In the genomic region with DNA sequence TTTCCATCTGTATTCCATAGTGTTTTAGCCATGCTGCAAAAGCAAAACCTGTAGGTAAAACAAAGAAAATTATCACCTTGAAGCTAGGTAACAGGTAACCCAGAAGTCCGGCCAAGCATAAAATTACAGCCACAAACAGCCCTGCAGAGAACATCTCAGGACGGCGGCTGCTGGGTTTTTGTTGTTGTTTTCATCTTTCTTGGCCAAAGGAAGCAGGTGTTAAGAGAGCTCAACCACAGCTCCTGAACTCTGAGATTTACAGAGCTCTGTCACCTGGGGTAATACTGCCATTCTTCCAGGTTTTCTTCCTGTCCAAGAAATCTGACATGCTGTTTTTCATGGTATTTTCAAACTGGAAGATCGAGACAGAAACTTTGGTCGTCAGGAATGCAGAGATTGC, we compare ENCODE assay signal across 9 cellular contexts. TPM values are rescaled to one million over a fixed set of nuclear protein-coding genes. Genes with fewer than 3 reads are reported as not detected.
DNase-seq lines count a peak whose midpoint lies in the region; ATAC-seq and TF ChIP-seq lines count a peak whose summit lies in the region.
"Had no signal": no experiment of that assay in that cellular context is flagged by ENCODE, and none has a peak within 500 bp of the region (broad histone marks: within the 10 kb centered on the region; RNA-seq: fewer than 3 reads in every experiment).

No MANE protein-coding gene starts in this region.

- no peaks in the 10 kb centered on the region for H3K4me1 ChIP-seq in cardiac muscle cell (ENCODE audit: low read depth)
- peaks cover 8 to 41% (median 23%) of the 10 kb centered on the region in 4 donors for H3K4me1 ChIP-seq in transverse colon

- in situ Hi-C loops in transverse colon (cut with MboI; ENCODE audit: low pct_ligation_motif_present in 1 of 4, low pct_unique_long_range_greater_than_20kb in 1 of 4, low sequenced_read_pairs in 3 of 4), result no loop called here

- H3K36me3 Mint-ChIP-seq in chondrocyte (ENCODE audit: low read depth), result no peaks in the 10 kb centered on the region

- TF ChIP-seq EP300 in transverse colon (IDR thresholded peaks at IDR 0.05; ENCODE audit: low read depth), result no peak

- H3K4me3 ChIP-seq in cardiac muscle cell (peak overlapping the region; percentile 34), transverse colon (peak overlapping the region in 1 of 4 donors; percentile 59)

- DNase-seq in cardiac muscle cell (ENCODE audit: low read depth in 1 of 2, low spot score in 1 of 2), result no peak
- DNase-seq in left cardiac atrium, result no peak
- DNase-seq in chondrocyte (ENCODE audit: low spot score), result no peak
- DNase-seq in transverse colon, result no peak
- no peak for DNase-seq in putamen (ENCODE audit: low spot score)
- no peak for DNase-seq in SW 1271 (lab: John Stamatoyannopoulos, UW)
- DNase-seq: cerebellar nuclear complex had no signal

- H3K27me3 ChIP-seq in cardiac muscle cell (peaks cover 73% of the 10 kb centered on the region), transverse colon (peaks cover 21% of the 10 kb centered on the region)

- 6 to 22% methylated on average over 2 to 5 of the region's 5 CpGs for WGBS in transverse colon (ENCODE audit: low coverage in 1 of 2), 2 donors

- no peak overlapping the region for H3K27ac ChIP-seq in cardiac muscle cell
- peak overlapping the region; percentile 76 to 80 (median 78) for H3K27ac ChIP-seq in transverse colon

- H3K36me3 ChIP-seq in cardiac muscle cell (no peaks in the 10 kb centered on the region), transverse colon (no peaks in the 10 kb centered on the region)

- ATAC-seq in left cardiac atrium, result no peak
- ATAC-seq in HG03457 (IDR thresholded peaks at IDR 0.05; ENCODE audit: unreplicated experiment), result peak; percentile 36
- ATAC-seq in HG02884 (IDR thresholded peaks at IDR 0.05; ENCODE audit: unreplicated experiment), result no peak

- no peak overlapping the region for H3K27ac Mint-ChIP-seq in chondrocyte (ENCODE audit: unreplicated experiment)

- H3K9me3 Mint-ChIP-seq in chondrocyte (ENCODE audit: low read depth), result no peaks in the 10 kb centered on the region

- intact Hi-C loops in left cardiac atrium (cut with DNase I) (no loop called here), transverse colon (cut with DNase I; ENCODE audit: low total_unique reads) (loop anchor here (5.0 kb wide), 1 partner anchor 158 kb away; no protein-coding TSS in a partner anchor)

- peaks cover 16% of the 10 kb centered on the region for H3K27me3 Mint-ChIP-seq in chondrocyte (ENCODE audit: low read depth)

- no peak for TF ChIP-seq POLR2A in transverse colon (IDR thresholded peaks at IDR 0.05)

- no peak for TF ChIP-seq CTCF in cardiac muscle cell (IDR thresholded peaks at IDR 0.05; ENCODE audit: low read depth, low read length)
- no peak for TF ChIP-seq CTCF in chondrocyte (IDR thresholded peaks at IDR 0.05)
- TF ChIP-seq CTCF in transverse colon (IDR thresholded peaks at IDR 0.05), result no peak

- H3K4me1 Mint-ChIP-seq in chondrocyte (ENCODE audit: low read depth), result peaks cover 20% of the 10 kb centered on the region

- H3K9me3 ChIP-seq in cardiac muscle cell (ENCODE audit: low read depth) (no peaks in the 10 kb centered on the region), transverse colon (no peaks in the 10 kb centered on the region)

- peak overlapping the region; percentile 75 for H3K4me3 Mint-ChIP-seq in chondrocyte (ENCODE audit: unreplicated experiment)

RNA-seq across cellular contexts. Expression of a gene that starts 0.8 kb away (rescaled TPM):
- total RNA-seq in cardiac muscle cell (0.66 TPM in 1 of 2 replicates, not detected in the other), left cardiac atrium (1 to 10 TPM in 1 of 2 donors, under 1 TPM in 1; 0.10 to 1.3 TPM), chondrocyte (0.65 to 2.6 TPM (median 0.82 TPM) in 3 replicates), transverse colon (100 to 1,000 TPM in 2 of 4 donors, 10 to 100 TPM in 2; 62.3 to 125 (median 86.4) TPM)
- 0.02 TPM in 1 of 2 replicates, not detected in the other for polyA plus RNA-seq in cardiac muscle cell

Comparison
In these comparisons a context has a peak if more than half of its experiments do, and no peak if none do; other contexts are left out.
1. RNA of a gene that starts 0.8 kb away (total RNA-seq): 62.3 to 125 TPM in transverse colon; 0.10 to 1.3 TPM in left cardiac atrium, 0.66 TPM in cardiac muscle cell and 0.65 to 2.6 TPM in chondrocyte; every median in the first group is over 10 times any median in the second.